Comparison of ENCODE assay signal across 1 cellular context in genomic region chr16:50806099-50807062, GRCh38.
TF ChIP-seq lines count a peak whose summit lies in the region.

No MANE protein-coding gene starts in this region.

TF ChIP-seq in HepG2, 621 proteins besides CTCF, POLR2A, EP300 and RAD21 (continued from another document and continues in another):
- TF ChIP-seq ZNF280D (CRISPR knock-in tag; IDR thresholded peaks at IDR 0.05) (peak; percentile 81; the same call in 1 of the 2 replicates), ZBTB33 (CRISPR knock-in tag; IDR thresholded peaks at IDR 0.05) (peak; percentile 13; the same call in 1 of the 2 replicates), PBX2 (CRISPR knock-in tag; IDR thresholded peaks at IDR 0.05) (no peak), SUZ12 (IDR thresholded peaks at IDR 0.05; ENCODE audit: low read depth, low read length) (no peak), PRMT3 (CRISPR knock-in tag; IDR thresholded peaks at IDR 0.05; ENCODE audit: borderline replicate concordance, low read depth) (no peak), MXD1 (CRISPR knock-in tag; IDR thresholded peaks at IDR 0.05) (0 out of 2 replicates have a peak, but pooled peaks have one; percentile 30), NCOR1 (IDR thresholded peaks at IDR 0.05; ENCODE audit: borderline replicate concordance, low read length) (no peak), ARID3A (IDR thresholded peaks at IDR 0.05; ENCODE audit: low read depth, low read length) (peak; percentile 73), STAG1 (CRISPR knock-in tag; IDR thresholded peaks at IDR 0.05) (peak; percentile 78), NKX3-1 (CRISPR knock-in tag; IDR thresholded peaks at IDR 0.05) (0 out of 2 replicates have a peak, but pooled peaks have one; percentile 25), ETV5 (CRISPR knock-in tag; IDR thresholded peaks at IDR 0.05; ENCODE audit: borderline replicate concordance) (peak; percentile 4; the same call in 1 of the 2 replicates), POLR2G (IDR thresholded peaks at IDR 0.05; ENCODE audit: low read depth, low read length) (no peak), JUN (CRISPR knock-in tag; IDR thresholded peaks at IDR 0.05) (0 out of 2 replicates have a peak, but pooled peaks have one; percentile 75), CCAR2 (optimal IDR thresholded peaks at IDR 0.05; ENCODE audit: low read depth, low read length) (no peak), ZNF274 (CRISPR knock-in tag; IDR thresholded peaks at IDR 0.05) (0 out of 2 replicates have a peak, but pooled peaks have one; percentile 18), ZNF691 (CRISPR knock-in tag; IDR thresholded peaks at IDR 0.05; ENCODE audit: borderline replicate concordance, low read depth) (peak; percentile 87), ZNF234 (CRISPR knock-in tag; conservative IDR thresholded peaks at IDR 0.05) (no peak), ZNF24 (IDR thresholded peaks at IDR 0.05) (peak; percentile 90), SIX4 (CRISPR knock-in tag; IDR thresholded peaks at IDR 0.05) (no peak; the same call in 1 of the 2 replicates), RARA (CRISPR knock-in tag; IDR thresholded peaks at IDR 0.05) (no peak), CBX1 (IDR thresholded peaks at IDR 0.05; ENCODE audit: low read depth) (no peak), YEATS2 (CRISPR knock-in tag; IDR thresholded peaks at IDR 0.05; ENCODE audit: borderline replicate concordance) (no peak), MYC (CRISPR knock-in tag; IDR thresholded peaks at IDR 0.05; ENCODE audit: borderline replicate concordance) (peak; percentile 36; the same call in 1 of the 2 replicates), SCMH1 (CRISPR knock-in tag; IDR thresholded peaks at IDR 0.05; ENCODE audit: borderline replicate concordance) (no peak), ZNF564 (CRISPR knock-in tag; IDR thresholded peaks at IDR 0.05) (no peak), KAT8 (CRISPR knock-in tag; IDR thresholded peaks at IDR 0.05) (0 out of 2 replicates have a peak, but pooled peaks have one; percentile 24), ZNF704 (CRISPR knock-in tag; IDR thresholded peaks at IDR 0.05; ENCODE audit: borderline replicate concordance) (0 out of 2 replicates have a peak, but pooled peaks have one; percentile 62), HMGA1 (CRISPR knock-in tag; conservative IDR thresholded peaks at IDR 0.05) (no peak), KDM5B (CRISPR knock-in tag; IDR thresholded peaks at IDR 0.05; ENCODE audit: borderline replicate concordance) (peak; percentile 71), ZNF432 (CRISPR knock-in tag; IDR thresholded peaks at IDR 0.05; ENCODE audit: borderline replicate concordance) (no peak), E2F2 (CRISPR knock-in tag; IDR thresholded peaks at IDR 0.05; ENCODE audit: borderline replicate concordance) (no peak; the same call in 1 of the 2 replicates), YY1 (IDR thresholded peaks at IDR 0.05; ENCODE audit: insufficient read depth, insufficient replicate concordance, low read depth, low read length) (no peak), REL (CRISPR knock-in tag; conservative IDR thresholded peaks at IDR 0.05) (no peak), ZSCAN20 (CRISPR knock-in tag; IDR thresholded peaks at IDR 0.05; ENCODE audit: borderline replicate concordance) (no peak), NR2C2 (CRISPR knock-in tag; IDR thresholded peaks at IDR 0.05; ENCODE audit: borderline replicate concordance) (no peak), ZNF780A (CRISPR knock-in tag; IDR thresholded peaks at IDR 0.05) (no peak), FOXJ3 (CRISPR knock-in tag; IDR thresholded peaks at IDR 0.05; ENCODE audit: borderline replicate concordance) (peak; percentile 63; the same call in 1 of the 2 replicates), ZMAT5 (CRISPR knock-in tag; IDR thresholded peaks at IDR 0.05; ENCODE audit: borderline replicate concordance, low read depth) (no peak), ZNF737 (CRISPR knock-in tag; IDR thresholded peaks at IDR 0.05; ENCODE audit: borderline replicate concordance) (no peak), ZNF546 (CRISPR knock-in tag; conservative IDR thresholded peaks at IDR 0.05) (no peak), HCFC1 (IDR thresholded peaks at IDR 0.05; ENCODE audit: low read depth, low read length) (no peak), FLYWCH1 (CRISPR knock-in tag; IDR thresholded peaks at IDR 0.05) (no peak), RBM39 (IDR thresholded peaks at IDR 0.05; ENCODE audit: low read depth, low read length, poor library complexity, severe bottlenecking) (no peak), KLF6 (CRISPR knock-in tag; IDR thresholded peaks at IDR 0.05) (no peak), ZKSCAN1 (IDR thresholded peaks at IDR 0.05; ENCODE audit: low read length) (no peak), MAFG (CRISPR knock-in tag; IDR thresholded peaks at IDR 0.05) (no peak), NFE2L2 (IDR thresholded peaks at IDR 0.05; ENCODE audit: low read length) (no peak), SYNCRIP (IDR thresholded peaks at IDR 0.05; ENCODE audit: insufficient read depth, low read depth, low read length) (no peak), ZNF280B (CRISPR knock-in tag; IDR thresholded peaks at IDR 0.05; ENCODE audit: borderline replicate concordance) (no peak), GABPA (IDR thresholded peaks at IDR 0.05; ENCODE audit: low read depth, low read length) (no peak), GABPA (CRISPR knock-in tag; IDR thresholded peaks at IDR 0.05; ENCODE audit: low read depth) (no peak), ZNF749 (CRISPR knock-in tag; IDR thresholded peaks at IDR 0.05; ENCODE audit: borderline replicate concordance) (no peak), TMF1 (CRISPR knock-in tag; IDR thresholded peaks at IDR 0.05; ENCODE audit: low read depth) (no peak), HIVEP1 (CRISPR knock-in tag; IDR thresholded peaks at IDR 0.05) (peak; percentile 57), ESRRA (CRISPR knock-in tag; IDR thresholded peaks at IDR 0.05; ENCODE audit: low read depth) (peak; percentile 48; the same call in 1 of the 2 replicates), SIN3A (IDR thresholded peaks at IDR 0.05; ENCODE audit: borderline replicate concordance, low read depth, low read length) (0 out of 2 replicates have a peak, but pooled peaks have one; percentile 37)
